20 cellular contexts compared by ENCODE assay signal in the genomic region with DNA sequence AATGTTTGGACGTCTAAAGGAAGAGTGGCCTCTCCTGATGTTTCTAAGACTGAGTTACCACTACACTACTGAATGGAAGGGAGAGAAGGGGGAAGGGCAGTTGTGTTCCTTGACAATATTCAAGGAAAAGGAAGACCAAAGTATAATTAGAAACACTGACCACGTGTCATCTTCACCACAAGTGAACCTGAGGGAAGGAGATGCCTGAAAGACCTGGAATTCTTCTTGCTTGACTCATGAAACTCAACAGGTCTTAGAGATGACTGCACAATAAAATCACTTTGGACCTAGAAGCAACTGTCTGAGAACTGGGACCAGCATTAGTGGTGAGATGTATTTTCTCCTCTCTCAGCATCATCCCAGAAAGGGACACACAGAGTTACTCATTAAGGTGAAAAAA. TPM values are rescaled to one million over a fixed set of nuclear protein-coding genes. Genes with fewer than 3 reads are reported as not detected.
DNase-seq lines count a peak whose midpoint lies in the region; ATAC-seq, FAIRE-seq and TF ChIP-seq lines count a peak whose summit lies in the region.
"Had no signal": no experiment of that assay in that cellular context is flagged by ENCODE, and none has a peak within 500 bp of the region (broad histone marks: within the 10 kb centered on the region; RNA-seq: fewer than 3 reads in every experiment).

No MANE protein-coding gene starts in this region.

- H3K4me2 ChIP-seq in Karpas-422 (ENCODE audit: low read depth, low read length, poor library complexity, severe bottlenecking) (peak overlapping the region; percentile 23), osteoblast (ENCODE audit: insufficient read depth, low read length) (no peak overlapping the region)

- H3K4me1 ChIP-seq in Karpas-422 (ENCODE audit: low read length) (peaks cover 11% of the 10 kb centered on the region), osteoblast (ENCODE audit: insufficient read depth, low read length) (peaks cover 40% of the 10 kb centered on the region)
- H3K4me1 ChIP-seq in naive thymus-derived CD4-positive, alpha-beta T cell (ENCODE audit: control insufficient read depth in 2 of 2, insufficient read depth in 2 of 2, low read length in 2 of 2), result no peaks in the 10 kb centered on the region

- no peak overlapping the region for H3K27ac Mint-ChIP-seq in Calu3 (ENCODE audit: unreplicated experiment)
- H3K27ac Mint-ChIP-seq in T-helper 2 cell treated with Interferon-gamma antibody and Interleukin-4, amounts not matched to agents 5 μg/mL and 100 μg/mL, for 36 hours, result no peak overlapping the region
- H3K27ac Mint-ChIP-seq in natural killer cell, result no peak overlapping the region
- H3K27ac Mint-ChIP-seq in naive thymus-derived CD4-positive, alpha-beta T cell, result no peak overlapping the region
- H3K27ac Mint-ChIP-seq: activated CD4-positive, alpha-beta T cell treated with anti-CD3 and anti-CD28 coated beads for 36 hours; activated T-cell treated with anti-CD3 and anti-CD28 coated beads, Interleukin-2, amount 50 U/mL, for 24 hours; B cell; progenitor cell of endocrine pancreas had no signal

- H3K27me3 ChIP-seq in Karpas-422 (ENCODE audit: low read length) (no peaks in the 10 kb centered on the region), bronchial epithelial cell (ENCODE audit: control insufficient read depth, insufficient read depth, low read length) (no peaks in the 10 kb centered on the region), osteoblast (ENCODE audit: insufficient read depth, low read length) (no peaks in the 10 kb centered on the region)
- H3K27me3 ChIP-seq in naive thymus-derived CD4-positive, alpha-beta T cell (ENCODE audit: control insufficient read depth in 2 of 2, insufficient read depth in 2 of 2, low read length in 2 of 2), result no peaks in the 10 kb centered on the region
- H3K27me3 ChIP-seq: tibial artery had no signal

- no peaks in the 10 kb centered on the region for H3K79me2 ChIP-seq in Karpas-422 (ENCODE audit: low read length)
- H3K79me2 ChIP-seq in osteoblast (ENCODE audit: insufficient read depth, low read length), result peaks cover 90% of the 10 kb centered on the region

- CTCF ChIA-PET in Calu3 (lab: Charles Lee), result interaction anchor here (0.5 kb wide), 1 partner anchor 13 kb away, joined by 4 read pairs; no protein-coding TSS in a partner anchor
- CTCF ChIA-PET in naive thymus-derived CD4-positive, alpha-beta T cell (lab: Charles Lee), result no interaction called here

- H3K4me3 Mint-ChIP-seq in Calu3 (ENCODE audit: low read depth, unreplicated experiment), result no peak overlapping the region
- no peak overlapping the region for H3K4me3 Mint-ChIP-seq in T-helper 2 cell treated with Interferon-gamma antibody and Interleukin-4, amounts not matched to agents 5 μg/mL and 100 μg/mL, for 36 hours
- no peak overlapping the region for H3K4me3 Mint-ChIP-seq in natural killer cell
- H3K4me3 Mint-ChIP-seq in naive thymus-derived CD4-positive, alpha-beta T cell, result no peak overlapping the region
- H3K4me3 Mint-ChIP-seq: activated CD4-positive, alpha-beta T cell treated with anti-CD3 and anti-CD28 coated beads for 36 hours; activated T-cell treated with anti-CD3 and anti-CD28 coated beads, Interleukin-2, amount 50 U/mL, for 24 hours; B cell had no signal

- H3K27ac ChIP-seq in Karpas-422 (ENCODE audit: low read length) (no peak overlapping the region), osteoblast (ENCODE audit: low read depth, low read length) (peak overlapping the region; percentile 15)
- H3K27ac ChIP-seq in naive thymus-derived CD4-positive, alpha-beta T cell (ENCODE audit: low read depth, low read length), result no peak overlapping the region
- H3K27ac ChIP-seq: tibial artery had no signal

- intact Hi-C loops in Calu3 (cut with micrococcal nuclease; ENCODE audit: unreplicated experiment) (no loop called here), natural killer cell (cut with micrococcal nuclease) (no loop called here)
- intact Hi-C loops in naive thymus-derived CD4-positive, alpha-beta T cell (cut with micrococcal nuclease), result no loop called here

- POLR2A ChIA-PET in naive thymus-derived CD4-positive, alpha-beta T cell (lab: Charles Lee), result no interaction called here

- no peaks in the 10 kb centered on the region for H3K9me3 ChIP-seq in Karpas-422 (ENCODE audit: low read length)
- H3K9me3 ChIP-seq in osteoblast (ENCODE audit: low read depth, low read length), result no peaks in the 10 kb centered on the region
- no peaks in the 10 kb centered on the region for H3K9me3 ChIP-seq in naive thymus-derived CD4-positive, alpha-beta T cell (ENCODE audit: control insufficient read depth in 2 of 3, low read length in 3 of 3)
- H3K9me3 ChIP-seq: tibial artery had no signal

- H3K4me1 Mint-ChIP-seq in Calu3 (ENCODE audit: low read depth, unreplicated experiment), result peaks cover 73% of the 10 kb centered on the region
- peaks cover 9% of the 10 kb centered on the region for H3K4me1 Mint-ChIP-seq in T-helper 2 cell treated with Interferon-gamma antibody and Interleukin-4, amounts not matched to agents 5 μg/mL and 100 μg/mL, for 36 hours (ENCODE audit: low read depth)
- no peaks in the 10 kb centered on the region for H3K4me1 Mint-ChIP-seq in natural killer cell
- H3K4me1 Mint-ChIP-seq in naive thymus-derived CD4-positive, alpha-beta T cell, result peaks cover 0 to 7% (median 0%) of the 10 kb centered on the region in 7 donors
- H3K4me1 Mint-ChIP-seq: activated CD4-positive, alpha-beta T cell treated with anti-CD3 and anti-CD28 coated beads for 36 hours; B cell had no signal

- H2AFZ ChIP-seq in Karpas-422 (ENCODE audit: low read length), result peak overlapping the region; percentile 36
- H2AFZ ChIP-seq in osteoblast (ENCODE audit: low read length), result no peak overlapping the region

- no TSS peak for BruUV-seq in Calu3 (replicated peaks; lab: Mats Ljungman, UMichigan)

- H3K9me2 ChIP-seq in Karpas-422 (replicated peaks; ENCODE audit: insufficient read depth, low read length), result no peaks in the 10 kb centered on the region

- peaks cover 13% of the 10 kb centered on the region for H3K36me3 Mint-ChIP-seq in Calu3 (ENCODE audit: insufficient read depth, unreplicated experiment)
- peaks cover 4% of the 10 kb centered on the region for H3K36me3 Mint-ChIP-seq in T-helper 2 cell treated with Interferon-gamma antibody and Interleukin-4, amounts not matched to agents 5 μg/mL and 100 μg/mL, for 36 hours (ENCODE audit: low read depth)
- H3K36me3 Mint-ChIP-seq in natural killer cell, result no peaks in the 10 kb centered on the region
- no peaks in the 10 kb centered on the region for H3K36me3 Mint-ChIP-seq in naive thymus-derived CD4-positive, alpha-beta T cell

- ATAC-seq in natural killer cell (no peak), esophagus mucosa (no peak)
- no peak for ATAC-seq in naive thymus-derived CD4-positive, alpha-beta T cell
- ATAC-seq: activated CD4-positive, alpha-beta T cell treated with anti-CD3 and anti-CD28 coated beads for 36 hours; K562 had no signal

- H3K9ac ChIP-seq in Karpas-422 (ENCODE audit: low read length), result no peak overlapping the region

- FAIRE-seq in bronchial epithelial cell (lab: Jason Lieb, UNC), result no peak
- FAIRE-seq: GM12892, K562 had no signal

- H3K36me3 ChIP-seq in Karpas-422 (ENCODE audit: insufficient read depth, low read length) (no peaks in the 10 kb centered on the region), bronchial epithelial cell (ENCODE audit: control insufficient read depth, insufficient read depth, low read length) (peaks cover 3% of the 10 kb centered on the region), osteoblast (ENCODE audit: insufficient read depth, low read length) (no peaks in the 10 kb centered on the region)
- H3K36me3 ChIP-seq in naive thymus-derived CD4-positive, alpha-beta T cell (ENCODE audit: control insufficient read depth in 2 of 3, insufficient read depth in 3 of 3, low read length in 3 of 3), result no peaks in the 10 kb centered on the region
- H3K36me3 ChIP-seq: tibial artery had no signal

- H4K20me1 ChIP-seq in Karpas-422 (ENCODE audit: insufficient read depth, low read depth, low read length), result no peaks in the 10 kb centered on the region
- H4K20me1 ChIP-seq in osteoblast (ENCODE audit: insufficient read depth, low read length), result peaks cover 52% of the 10 kb centered on the region

- DNase-seq in Calu3 (peak; percentile 23), Karpas-422 (no peak), bronchial epithelial cell (ENCODE audit: low read depth) (peak; percentile 86), osteoblast (ENCODE audit: insufficient read length, low spot score, missing footprints) (no peak), natural killer cell (no peak)
- DNase-seq in T-helper 2 cell treated with Interferon-gamma antibody and Interleukin-4, amounts not matched to agents 5 μg/mL and 100 μg/mL, for 36 hours (ENCODE audit: low spot score), result no peak
- no peak for DNase-seq in naive thymus-derived CD4-positive, alpha-beta T cell
- DNase-seq: activated CD4-positive, alpha-beta T cell treated with anti-CD3 and anti-CD28 coated beads for 36 hours; activated T-cell treated with anti-CD3 and anti-CD28 coated beads, Interleukin-2, amount 50 U/mL, for 24 hours; amygdala; DND-41; NCI-H1436; NCI-H510A treated with DMSO at 0.1 percent for 48 hours; stimulated activated CD4-positive, alpha-beta T cell treated with anti-CD3 and anti-CD28 coated beads, Interleukin-1b, Interleukin-23, amount 100 ng/mL, for 48 hours; tibial artery had no signal

- H3K9me3 Mint-ChIP-seq in Calu3 (ENCODE audit: low read depth, unreplicated experiment), result no peaks in the 10 kb centered on the region
- no peaks in the 10 kb centered on the region for H3K9me3 Mint-ChIP-seq in T-helper 2 cell treated with Interferon-gamma antibody and Interleukin-4, amounts not matched to agents 5 μg/mL and 100 μg/mL, for 36 hours
- H3K9me3 Mint-ChIP-seq in natural killer cell, result no peaks in the 10 kb centered on the region
- H3K9me3 Mint-ChIP-seq in naive thymus-derived CD4-positive, alpha-beta T cell, result peaks cover 0 to 1% (median 0%) of the 10 kb centered on the region in 11 donors
- H3K9me3 Mint-ChIP-seq: activated T-cell treated with anti-CD3 and anti-CD28 coated beads, Interleukin-2, amount 50 U/mL, for 24 hours had no signal

- H3K4me3 ChIP-seq in Karpas-422 (ENCODE audit: low read length), result no peak overlapping the region
- H3K4me3 ChIP-seq in bronchial epithelial cell (ENCODE audit: low read depth, low read length), result no peak overlapping the region
- H3K4me3 ChIP-seq in osteoblast (ENCODE audit: insufficient read depth, low read length), result no peak overlapping the region
- H3K4me3 ChIP-seq in naive thymus-derived CD4-positive, alpha-beta T cell (ENCODE audit: low read length), result no peak overlapping the region
- H3K4me3 ChIP-seq: K562, tibial artery had no signal

- TF ChIP-seq CTCF in Calu3 (IDR thresholded peaks at IDR 0.05; ENCODE audit: unreplicated experiment) (no peak), bronchial epithelial cell (IDR thresholded peaks at IDR 0.05; ENCODE audit: insufficient read depth, low read length, severe bottlenecking) (no peak), osteoblast (IDR thresholded peaks at IDR 0.05; ENCODE audit: extremely low read depth, low read depth, low read length) (no peak), natural killer cell (IDR thresholded peaks at IDR 0.05) (no peak)

- H3K27me3 Mint-ChIP-seq in Calu3 (ENCODE audit: unreplicated experiment) (no peaks in the 10 kb centered on the region), natural killer cell (ENCODE audit: low read depth in 2 of 2) (peaks cover 14 to 20% of the 10 kb centered on the region in 2 donors)
- H3K27me3 Mint-ChIP-seq in T-helper 2 cell treated with Interferon-gamma antibody and Interleukin-4, amounts not matched to agents 5 μg/mL and 100 μg/mL, for 36 hours (ENCODE audit: low read depth), result peaks cover 8% of the 10 kb centered on the region
- peaks cover 5 to 31% (median 25%) of the 10 kb centered on the region in 5 donors for H3K27me3 Mint-ChIP-seq in naive thymus-derived CD4-positive, alpha-beta T cell
- H3K27me3 Mint-ChIP-seq: activated CD4-positive, alpha-beta T cell treated with anti-CD3 and anti-CD28 coated beads for 36 hours; progenitor cell of endocrine pancreas had no signal

RNA-seq across cellular contexts. Expression of a gene that starts 56.7 kb away (rescaled TPM):
- total RNA-seq in Calu3 (2022) (72.4 and 77.4 TPM in 2 replicates), bronchial epithelial cell (28.4 and 33.0 TPM in 2 replicates), osteoblast (122 and 131 TPM in 2 replicates), natural killer cell (under 1 TPM in 1 of 3 donors, not detected in 2; 0.02 TPM), esophagus mucosa (25.3 TPM)
- 0.40 and 0.56 TPM in 2 replicates for total RNA-seq in Karpas-422 (2014; rRNA removed; shearing (Covaris generic); ENCODE audit: low replicate concordance)
- 1 to 10 TPM in 1 of 5 experiments, under 1 TPM in 4; 0.03 to 5.8 (median 0.07) TPM for total RNA-seq in naive thymus-derived CD4-positive, alpha-beta T cell
- under 1 TPM in 1 of 2 donors, not detected in 1; 0.06 TPM for polyA plus RNA-seq in naive thymus-derived CD4-positive, alpha-beta T cell
- total RNA-seq: B cell had no signal

Comparison
In these comparisons a context has a peak if more than half of its experiments do, and no peak if none do; other contexts are left out.
1. DNase-seq: peak in Calu3 (single experiment) and bronchial epithelial cell (single experiment); none in Karpas-422 (single experiment), osteoblast (single experiment), T-helper 2 cell treated with Interferon-gamma antibody and Interleukin-4, amounts not matched to agents 5 μg/mL and 100 μg/mL, for 36 hours (single experiment), natural killer cell (single experiment) and naive thymus-derived CD4-positive, alpha-beta T cell (0 of 9).